Comparison of ENCODE assay signal across 1 cellular context in the genomic region with DNA sequence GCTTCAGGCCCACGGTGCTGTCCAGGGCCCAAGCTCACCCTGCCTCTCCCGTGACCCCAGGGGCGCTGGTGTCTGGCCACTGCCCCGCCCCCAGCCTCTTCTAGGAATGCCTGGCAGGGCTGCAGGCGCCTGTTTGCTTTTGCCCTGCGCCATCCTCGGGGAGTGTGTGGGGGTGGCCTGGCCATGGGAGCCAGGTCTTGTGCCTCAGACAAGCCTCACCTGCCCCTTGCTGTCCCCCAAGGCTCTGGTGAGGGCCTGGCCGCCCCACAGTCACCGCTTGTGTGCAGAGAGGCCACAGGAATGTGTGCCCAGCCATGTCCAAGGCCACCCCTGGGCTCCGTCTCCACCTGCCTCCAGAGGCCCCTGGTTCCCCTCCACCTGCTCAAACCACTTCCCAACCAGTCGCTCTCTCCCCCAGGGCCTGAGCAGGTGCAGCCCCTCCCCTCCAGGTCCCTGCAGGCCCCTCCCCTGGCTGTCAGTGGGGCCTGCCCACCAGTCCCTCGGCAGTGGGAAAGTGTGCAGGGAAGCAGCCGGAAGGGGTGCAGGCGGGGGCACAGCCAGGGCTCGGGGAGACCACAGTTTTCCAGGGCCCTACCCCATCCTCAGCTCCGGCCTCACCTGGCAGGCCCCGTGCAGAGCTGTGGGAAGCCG.
TF ChIP-seq lines count a peak whose summit lies in the region.

No MANE protein-coding gene starts in this region.

TF ChIP-seq in HepG2, 621 proteins besides CTCF, POLR2A, EP300 and RAD21 (continued from another document and continues in another):
- TF ChIP-seq, protein P1, sequence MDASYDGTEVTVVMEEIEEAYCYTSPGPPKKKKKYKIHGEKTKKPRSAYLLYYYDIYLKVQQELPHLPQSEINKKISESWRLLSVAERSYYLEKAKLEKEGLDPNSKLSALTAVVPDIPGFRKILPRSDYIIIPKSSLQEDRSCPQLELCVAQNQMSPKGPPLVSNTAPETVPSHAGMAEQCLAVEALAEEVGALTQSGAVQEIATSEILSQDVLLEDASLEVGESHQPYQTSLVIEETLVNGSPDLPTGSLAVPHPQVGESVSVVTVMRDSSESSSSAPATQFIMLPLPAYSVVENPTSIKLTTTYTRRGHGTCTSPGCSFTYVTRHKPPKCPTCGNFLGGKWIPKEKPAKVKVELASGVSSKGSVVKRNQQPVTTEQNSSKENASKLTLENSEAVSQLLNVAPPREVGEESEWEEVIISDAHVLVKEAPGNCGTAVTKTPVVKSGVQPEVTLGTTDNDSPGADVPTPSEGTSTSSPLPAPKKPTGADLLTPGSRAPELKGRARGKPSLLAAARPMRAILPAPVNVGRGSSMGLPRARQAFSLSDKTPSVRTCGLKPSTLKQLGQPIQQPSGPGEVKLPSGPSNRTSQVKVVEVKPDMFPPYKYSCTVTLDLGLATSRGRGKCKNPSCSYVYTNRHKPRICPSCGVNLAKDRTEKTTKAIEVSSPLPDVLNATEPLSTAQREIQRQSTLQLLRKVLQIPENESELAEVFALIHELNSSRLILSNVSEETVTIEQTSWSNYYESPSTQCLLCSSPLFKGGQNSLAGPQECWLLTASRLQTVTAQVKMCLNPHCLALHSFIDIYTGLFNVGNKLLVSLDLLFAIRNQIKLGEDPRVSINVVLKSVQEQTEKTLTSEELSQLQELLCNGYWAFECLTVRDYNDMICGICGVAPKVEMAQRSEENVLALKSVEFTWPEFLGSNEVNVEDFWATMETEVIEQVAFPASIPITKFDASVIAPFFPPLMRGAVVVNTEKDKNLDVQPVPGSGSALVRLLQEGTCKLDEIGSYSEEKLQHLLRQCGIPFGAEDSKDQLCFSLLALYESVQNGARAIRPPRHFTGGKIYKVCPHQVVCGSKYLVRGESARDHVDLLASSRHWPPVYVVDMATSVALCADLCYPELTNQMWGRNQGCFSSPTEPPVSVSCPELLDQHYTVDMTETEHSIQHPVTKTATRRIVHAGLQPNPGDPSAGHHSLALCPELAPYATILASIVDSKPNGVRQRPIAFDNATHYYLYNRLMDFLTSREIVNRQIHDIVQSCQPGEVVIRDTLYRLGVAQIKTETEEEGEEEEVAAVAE (CRISPR knock-in tag; IDR thresholded peaks at IDR 0.05; ENCODE audit: borderline replicate concordance), result 0 out of 2 replicates have a peak, but pooled peaks have one; percentile 31
- peak; percentile 45; the same call in 1 of the 2 replicates for TF ChIP-seq GABPB1 (CRISPR knock-in tag; IDR thresholded peaks at IDR 0.05)
- TF ChIP-seq KLF9 (CRISPR knock-in tag; IDR thresholded peaks at IDR 0.05; ENCODE audit: low read depth), result no peak
- no peak for TF ChIP-seq ZNF468 (CRISPR knock-in tag; IDR thresholded peaks at IDR 0.05)
- no peak; the same call in 1 of the 2 replicates for TF ChIP-seq KMT2B (CRISPR knock-in tag; IDR thresholded peaks at IDR 0.05)
- TF ChIP-seq ZNF879 (CRISPR knock-in tag; IDR thresholded peaks at IDR 0.05), result no peak
- TF ChIP-seq ZNF570 (CRISPR knock-in tag; IDR thresholded peaks at IDR 0.05; ENCODE audit: borderline replicate concordance), result no peak
- TF ChIP-seq ZNF335 (CRISPR knock-in tag; IDR thresholded peaks at IDR 0.05), result 0 out of 2 replicates have a peak, but pooled peaks have one; percentile 18
- TF ChIP-seq, protein P2, sequence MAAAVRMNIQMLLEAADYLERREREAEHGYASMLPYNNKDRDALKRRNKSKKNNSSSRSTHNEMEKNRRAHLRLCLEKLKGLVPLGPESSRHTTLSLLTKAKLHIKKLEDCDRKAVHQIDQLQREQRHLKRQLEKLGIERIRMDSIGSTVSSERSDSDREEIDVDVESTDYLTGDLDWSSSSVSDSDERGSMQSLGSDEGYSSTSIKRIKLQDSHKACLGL (CRISPR knock-in tag; IDR thresholded peaks at IDR 0.05), result peak; percentile 25; the same call in 1 of the 2 replicates
- TF ChIP-seq, protein P3, sequence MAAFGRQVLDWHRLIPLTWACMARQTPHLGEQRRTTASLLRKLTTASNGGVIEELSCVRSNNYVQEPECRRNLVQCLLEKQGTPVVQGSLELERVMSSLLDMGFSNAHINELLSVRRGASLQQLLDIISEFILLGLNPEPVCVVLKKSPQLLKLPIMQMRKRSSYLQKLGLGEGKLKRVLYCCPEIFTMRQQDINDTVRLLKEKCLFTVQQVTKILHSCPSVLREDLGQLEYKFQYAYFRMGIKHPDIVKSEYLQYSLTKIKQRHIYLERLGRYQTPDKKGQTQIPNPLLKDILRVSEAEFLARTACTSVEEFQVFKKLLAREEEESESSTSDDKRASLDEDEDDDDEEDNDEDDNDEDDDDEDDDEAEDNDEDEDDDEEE (CRISPR knock-in tag; IDR thresholded peaks at IDR 0.05), result no peak
- TF ChIP-seq ZNF432 (CRISPR knock-in tag; IDR thresholded peaks at IDR 0.05; ENCODE audit: borderline replicate concordance), result no peak
- TF ChIP-seq ZNF253 (CRISPR knock-in tag; IDR thresholded peaks at IDR 0.05; ENCODE audit: borderline replicate concordance), result no peak
- TF ChIP-seq, protein P4, sequence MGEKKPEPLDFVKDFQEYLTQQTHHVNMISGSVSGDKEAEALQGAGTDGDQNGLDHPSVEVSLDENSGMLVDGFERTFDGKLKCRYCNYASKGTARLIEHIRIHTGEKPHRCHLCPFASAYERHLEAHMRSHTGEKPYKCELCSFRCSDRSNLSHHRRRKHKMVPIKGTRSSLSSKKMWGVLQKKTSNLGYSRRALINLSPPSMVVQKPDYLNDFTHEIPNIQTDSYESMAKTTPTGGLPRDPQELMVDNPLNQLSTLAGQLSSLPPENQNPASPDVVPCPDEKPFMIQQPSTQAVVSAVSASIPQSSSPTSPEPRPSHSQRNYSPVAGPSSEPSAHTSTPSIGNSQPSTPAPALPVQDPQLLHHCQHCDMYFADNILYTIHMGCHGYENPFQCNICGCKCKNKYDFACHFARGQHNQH (CRISPR knock-in tag; IDR thresholded peaks at IDR 0.05), result no peak
- TF ChIP-seq CBFB (CRISPR knock-in tag; IDR thresholded peaks at IDR 0.05), result peak; percentile 98
- TF ChIP-seq, protein P5, sequence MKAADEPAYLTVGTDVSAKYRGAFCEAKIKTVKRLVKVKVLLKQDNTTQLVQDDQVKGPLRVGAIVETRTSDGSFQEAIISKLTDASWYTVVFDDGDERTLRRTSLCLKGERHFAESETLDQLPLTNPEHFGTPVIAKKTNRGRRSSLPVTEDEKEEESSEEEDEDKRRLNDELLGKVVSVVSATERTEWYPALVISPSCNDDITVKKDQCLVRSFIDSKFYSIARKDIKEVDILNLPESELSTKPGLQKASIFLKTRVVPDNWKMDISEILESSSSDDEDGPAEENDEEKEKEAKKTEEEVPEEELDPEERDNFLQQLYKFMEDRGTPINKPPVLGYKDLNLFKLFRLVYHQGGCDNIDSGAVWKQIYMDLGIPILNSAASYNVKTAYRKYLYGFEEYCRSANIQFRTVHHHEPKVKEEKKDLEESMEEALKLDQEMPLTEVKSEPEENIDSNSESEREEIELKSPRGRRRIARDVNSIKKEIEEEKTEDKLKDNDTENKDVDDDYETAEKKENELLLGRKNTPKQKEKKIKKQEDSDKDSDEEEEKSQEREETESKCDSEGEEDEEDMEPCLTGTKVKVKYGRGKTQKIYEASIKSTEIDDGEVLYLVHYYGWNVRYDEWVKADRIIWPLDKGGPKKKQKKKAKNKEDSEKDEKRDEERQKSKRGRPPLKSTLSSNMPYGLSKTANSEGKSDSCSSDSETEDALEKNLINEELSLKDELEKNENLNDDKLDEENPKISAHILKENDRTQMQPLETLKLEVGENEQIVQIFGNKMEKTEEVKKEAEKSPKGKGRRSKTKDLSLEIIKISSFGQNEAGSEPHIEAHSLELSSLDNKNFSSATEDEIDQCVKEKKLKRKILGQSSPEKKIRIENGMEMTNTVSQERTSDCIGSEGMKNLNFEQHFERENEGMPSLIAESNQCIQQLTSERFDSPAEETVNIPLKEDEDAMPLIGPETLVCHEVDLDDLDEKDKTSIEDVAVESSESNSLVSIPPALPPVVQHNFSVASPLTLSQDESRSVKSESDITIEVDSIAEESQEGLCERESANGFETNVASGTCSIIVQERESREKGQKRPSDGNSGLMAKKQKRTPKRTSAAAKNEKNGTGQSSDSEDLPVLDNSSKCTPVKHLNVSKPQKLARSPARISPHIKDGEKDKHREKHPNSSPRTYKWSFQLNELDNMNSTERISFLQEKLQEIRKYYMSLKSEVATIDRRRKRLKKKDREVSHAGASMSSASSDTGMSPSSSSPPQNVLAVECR (CRISPR knock-in tag; IDR thresholded peaks at IDR 0.05; ENCODE audit: borderline replicate concordance), result peak; percentile 80; the same call in 1 of the 2 replicates
- no peak for TF ChIP-seq TRIM24 (CRISPR knock-in tag; IDR thresholded peaks at IDR 0.05)
- no peak for TF ChIP-seq SOX13 (IDR thresholded peaks at IDR 0.05)
- TF ChIP-seq SOX13 (CRISPR knock-in tag; conservative IDR thresholded peaks at IDR 0.05 in 1 of 2, IDR thresholded peaks at IDR 0.05 in 1 of 2), result peak in 1 of 2 experiments; percentile 45; a peak in 2 of 4 replicates
- TF ChIP-seq, protein P6, sequence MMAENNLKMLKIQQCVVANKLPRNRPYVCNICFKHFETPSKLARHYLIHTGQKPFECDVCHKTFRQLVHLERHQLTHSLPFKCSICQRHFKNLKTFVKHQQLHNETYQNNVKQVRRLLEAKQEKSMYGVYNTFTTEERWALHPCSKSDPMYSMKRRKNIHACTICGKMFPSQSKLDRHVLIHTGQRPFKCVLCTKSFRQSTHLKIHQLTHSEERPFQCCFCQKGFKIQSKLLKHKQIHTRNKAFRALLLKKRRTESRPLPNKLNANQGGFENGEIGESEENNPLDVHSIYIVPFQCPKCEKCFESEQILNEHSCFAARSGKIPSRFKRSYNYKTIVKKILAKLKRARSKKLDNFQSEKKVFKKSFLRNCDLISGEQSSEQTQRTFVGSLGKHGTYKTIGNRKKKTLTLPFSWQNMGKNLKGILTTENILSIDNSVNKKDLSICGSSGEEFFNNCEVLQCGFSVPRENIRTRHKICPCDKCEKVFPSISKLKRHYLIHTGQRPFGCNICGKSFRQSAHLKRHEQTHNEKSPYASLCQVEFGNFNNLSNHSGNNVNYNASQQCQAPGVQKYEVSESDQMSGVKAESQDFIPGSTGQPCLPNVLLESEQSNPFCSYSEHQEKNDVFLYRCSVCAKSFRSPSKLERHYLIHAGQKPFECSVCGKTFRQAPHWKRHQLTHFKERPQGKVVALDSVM (CRISPR knock-in tag; IDR thresholded peaks at IDR 0.05), result peak; percentile 47
- TF ChIP-seq, protein P7, sequence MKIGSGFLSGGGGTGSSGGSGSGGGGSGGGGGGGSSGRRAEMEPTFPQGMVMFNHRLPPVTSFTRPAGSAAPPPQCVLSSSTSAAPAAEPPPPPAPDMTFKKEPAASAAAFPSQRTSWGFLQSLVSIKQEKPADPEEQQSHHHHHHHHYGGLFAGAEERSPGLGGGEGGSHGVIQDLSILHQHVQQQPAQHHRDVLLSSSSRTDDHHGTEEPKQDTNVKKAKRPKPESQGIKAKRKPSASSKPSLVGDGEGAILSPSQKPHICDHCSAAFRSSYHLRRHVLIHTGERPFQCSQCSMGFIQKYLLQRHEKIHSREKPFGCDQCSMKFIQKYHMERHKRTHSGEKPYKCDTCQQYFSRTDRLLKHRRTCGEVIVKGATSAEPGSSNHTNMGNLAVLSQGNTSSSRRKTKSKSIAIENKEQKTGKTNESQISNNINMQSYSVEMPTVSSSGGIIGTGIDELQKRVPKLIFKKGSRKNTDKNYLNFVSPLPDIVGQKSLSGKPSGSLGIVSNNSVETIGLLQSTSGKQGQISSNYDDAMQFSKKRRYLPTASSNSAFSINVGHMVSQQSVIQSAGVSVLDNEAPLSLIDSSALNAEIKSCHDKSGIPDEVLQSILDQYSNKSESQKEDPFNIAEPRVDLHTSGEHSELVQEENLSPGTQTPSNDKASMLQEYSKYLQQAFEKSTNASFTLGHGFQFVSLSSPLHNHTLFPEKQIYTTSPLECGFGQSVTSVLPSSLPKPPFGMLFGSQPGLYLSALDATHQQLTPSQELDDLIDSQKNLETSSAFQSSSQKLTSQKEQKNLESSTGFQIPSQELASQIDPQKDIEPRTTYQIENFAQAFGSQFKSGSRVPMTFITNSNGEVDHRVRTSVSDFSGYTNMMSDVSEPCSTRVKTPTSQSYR (CRISPR knock-in tag; IDR thresholded peaks at IDR 0.05; ENCODE audit: borderline replicate concordance), result peak; percentile 81
- TF ChIP-seq KAT2B (IDR thresholded peaks at IDR 0.05; ENCODE audit: borderline replicate concordance, low read depth, low read length), result no peak
- no peak for TF ChIP-seq JUN (CRISPR knock-in tag; IDR thresholded peaks at IDR 0.05)
- TF ChIP-seq, protein P8, sequence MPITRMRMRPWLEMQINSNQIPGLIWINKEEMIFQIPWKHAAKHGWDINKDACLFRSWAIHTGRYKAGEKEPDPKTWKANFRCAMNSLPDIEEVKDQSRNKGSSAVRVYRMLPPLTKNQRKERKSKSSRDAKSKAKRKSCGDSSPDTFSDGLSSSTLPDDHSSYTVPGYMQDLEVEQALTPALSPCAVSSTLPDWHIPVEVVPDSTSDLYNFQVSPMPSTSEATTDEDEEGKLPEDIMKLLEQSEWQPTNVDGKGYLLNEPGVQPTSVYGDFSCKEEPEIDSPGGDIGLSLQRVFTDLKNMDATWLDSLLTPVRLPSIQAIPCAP (CRISPR knock-in tag; IDR thresholded peaks at IDR 0.05; ENCODE audit: low read depth), result no peak
- TF ChIP-seq SP2 (CRISPR knock-in tag; IDR thresholded peaks at IDR 0.05), result 0 out of 2 replicates have a peak, but pooled peaks have one; percentile 38
- TF ChIP-seq NFKB2 (CRISPR knock-in tag; IDR thresholded peaks at IDR 0.05; ENCODE audit: borderline replicate concordance), result peak; percentile 60; the same call in 1 of the 2 replicates
- TF ChIP-seq HOXA3 (CRISPR knock-in tag; IDR thresholded peaks at IDR 0.05), result peak; percentile 44; the same call in 1 of the 2 replicates
- TF ChIP-seq ZNF235 (CRISPR knock-in tag; IDR thresholded peaks at IDR 0.05; ENCODE audit: borderline replicate concordance), result no peak
- peak; percentile 30; the same call in 1 of the 2 replicates for TF ChIP-seq KDM5B (CRISPR knock-in tag; IDR thresholded peaks at IDR 0.05; ENCODE audit: borderline replicate concordance)
- no peak for TF ChIP-seq ZFP41 (CRISPR knock-in tag; IDR thresholded peaks at IDR 0.05; ENCODE audit: borderline replicate concordance)
- no peak for TF ChIP-seq NFE2 (CRISPR knock-in tag; IDR thresholded peaks at IDR 0.05)
- TF ChIP-seq, protein P9, sequence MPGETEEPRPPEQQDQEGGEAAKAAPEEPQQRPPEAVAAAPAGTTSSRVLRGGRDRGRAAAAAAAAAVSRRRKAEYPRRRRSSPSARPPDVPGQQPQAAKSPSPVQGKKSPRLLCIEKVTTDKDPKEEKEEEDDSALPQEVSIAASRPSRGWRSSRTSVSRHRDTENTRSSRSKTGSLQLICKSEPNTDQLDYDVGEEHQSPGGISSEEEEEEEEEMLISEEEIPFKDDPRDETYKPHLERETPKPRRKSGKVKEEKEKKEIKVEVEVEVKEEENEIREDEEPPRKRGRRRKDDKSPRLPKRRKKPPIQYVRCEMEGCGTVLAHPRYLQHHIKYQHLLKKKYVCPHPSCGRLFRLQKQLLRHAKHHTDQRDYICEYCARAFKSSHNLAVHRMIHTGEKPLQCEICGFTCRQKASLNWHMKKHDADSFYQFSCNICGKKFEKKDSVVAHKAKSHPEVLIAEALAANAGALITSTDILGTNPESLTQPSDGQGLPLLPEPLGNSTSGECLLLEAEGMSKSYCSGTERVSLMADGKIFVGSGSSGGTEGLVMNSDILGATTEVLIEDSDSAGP (CRISPR knock-in tag; IDR thresholded peaks at IDR 0.05; ENCODE audit: borderline replicate concordance), result peak; percentile 70; the same call in 1 of the 2 replicates
- TF ChIP-seq ZNF720 (CRISPR knock-in tag; IDR thresholded peaks at IDR 0.05), result no peak
- TF ChIP-seq BRD4 (CRISPR knock-in tag; IDR thresholded peaks at IDR 0.05), result no peak
- no peak for TF ChIP-seq HNRNPK (IDR thresholded peaks at IDR 0.05; ENCODE audit: low read depth, low read length, poor library complexity, severe bottlenecking)
- peak; percentile 26; the same call in 1 of the 2 replicates for TF ChIP-seq ZNF724P (CRISPR knock-in tag; IDR thresholded peaks at IDR 0.05; ENCODE audit: borderline replicate concordance)
- TF ChIP-seq RXRB (CRISPR knock-in tag; IDR thresholded peaks at IDR 0.05; ENCODE audit: borderline replicate concordance), result peak; percentile 43; the same call in 1 of the 2 replicates
- TF ChIP-seq POLR2G (IDR thresholded peaks at IDR 0.05; ENCODE audit: low read depth, low read length), result no peak; the same call in 1 of the 2 replicates
